11 cellular contexts compared by ENCODE assay signal in the genomic region with DNA sequence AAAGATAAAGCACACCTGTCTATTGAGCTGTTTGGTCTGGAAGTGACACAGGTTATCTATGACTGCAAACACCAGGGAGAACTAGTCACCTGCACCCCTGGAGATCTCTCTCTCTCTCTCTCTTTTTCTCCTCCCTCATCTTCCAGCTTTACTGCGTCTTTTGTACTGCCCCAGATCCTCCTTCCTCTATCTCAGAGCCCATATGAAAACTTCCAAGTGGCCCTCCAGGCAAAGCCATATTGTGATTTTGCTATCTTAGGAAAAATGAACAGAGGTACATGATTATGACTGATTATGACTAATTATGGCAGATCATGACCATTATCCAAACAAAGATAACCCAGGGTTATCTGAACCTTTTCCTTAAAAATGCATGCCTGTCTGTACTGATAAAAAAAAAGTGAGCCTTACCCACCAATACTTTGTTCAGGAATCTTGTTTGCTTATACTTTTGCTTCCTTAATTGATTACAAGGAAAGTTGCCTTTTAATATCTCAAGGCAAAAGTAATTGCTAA. TPM values are rescaled to one million over a fixed set of nuclear protein-coding genes. Genes with fewer than 3 reads are reported as not detected.
"Had no signal": no experiment of that assay in that cellular context is flagged by ENCODE, and none has a peak within 500 bp of the region (broad histone marks: within the 10 kb centered on the region; RNA-seq: fewer than 3 reads in every experiment).

No MANE protein-coding gene starts in this region.

- ATAC-seq: HCT116, HepG2 had no signal

- H3K4me3 ChIP-seq: GM23248, HAP-1 had no signal

- H3K27me3 Mint-ChIP-seq: IgD-negative memory B cell had no signal

- H3K9me3 ChIP-seq: HAP-1 had no signal

- H3K27ac Mint-ChIP-seq: HFFc6, IgD-negative memory B cell had no signal

- FAIRE-seq: HepG2 had no signal

- H3K4me1 Mint-ChIP-seq: IgD-negative memory B cell had no signal

- H3K27ac ChIP-seq: GM23248, HL-60 had no signal

- H2AFZ ChIP-seq: GM23248 had no signal

- H3K9ac ChIP-seq: GM23248 had no signal

- H3K4me3 Mint-ChIP-seq: HFFc6, IgD-negative memory B cell had no signal

- H3K4me1 ChIP-seq: HAP-1 had no signal

- DNase-seq: GM23248, GOT3, H7, HFFc6 had no signal

- H3K36me3 ChIP-seq: HAP-1 had no signal

- H3K9me3 Mint-ChIP-seq: HFFc6, IgD-negative memory B cell had no signal

RNA-seq across cellular contexts. Expression of a gene that starts 12.6 kb away (rescaled TPM):
- total RNA-seq: HepG2 had no signal
- polyA plus RNA-seq: HepG2 had no signal

RNA-seq across cellular contexts. Expression of a gene that starts 43.2 kb away (rescaled TPM):
- total RNA-seq: GM23248, H4, HepG2, HFFc6, HT1080 had no signal
- polyA plus RNA-seq: GM23248, HepG2, IgD-negative memory B cell had no signal
